In the genomic region with DNA sequence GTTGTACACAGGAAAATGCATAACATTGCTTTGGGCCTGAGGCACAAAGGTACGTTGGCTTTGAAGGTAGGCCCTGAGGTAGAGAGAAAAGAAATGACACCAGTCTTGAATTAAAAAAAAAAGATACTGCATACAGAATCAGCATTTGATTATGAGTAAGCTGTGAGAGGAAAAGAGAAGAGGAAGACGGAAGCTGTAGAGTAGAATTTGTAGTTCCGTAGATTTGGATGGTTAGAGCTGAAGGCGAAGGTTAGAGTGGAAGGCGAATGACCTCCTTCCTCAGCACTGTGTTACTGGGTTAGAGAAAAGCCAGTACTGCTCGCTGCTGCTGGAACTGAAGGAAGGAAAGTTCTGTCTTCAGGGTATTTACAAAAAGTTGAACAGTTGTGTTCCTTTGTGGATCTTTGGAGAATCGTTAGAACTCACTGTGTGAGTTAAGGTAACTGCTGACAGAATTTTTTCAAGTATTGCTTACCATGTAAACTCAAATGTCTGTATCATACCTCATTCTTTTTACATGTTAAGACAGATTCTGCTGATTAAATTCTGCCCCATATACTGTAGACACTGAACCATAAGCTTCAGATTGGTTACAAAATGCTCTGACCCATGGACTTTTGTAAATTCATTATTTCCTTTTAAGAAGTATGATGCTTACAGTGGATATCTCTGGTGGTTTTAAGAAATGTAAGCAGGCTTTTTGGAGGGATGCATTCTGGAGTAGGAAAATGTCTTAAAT, we compare ENCODE assay signal across 16 cellular contexts. TPM values are rescaled to one million over a fixed set of nuclear protein-coding genes. Genes with fewer than 3 reads are reported as not detected.
A peak's percentile ranks its signal among the peaks of the same experiment; 100 is the strongest.
DNase-seq lines count a peak whose midpoint lies in the region; ATAC-seq and TF ChIP-seq lines count a peak whose summit lies in the region.
"Had no signal": no experiment of that assay in that cellular context is flagged by ENCODE, and none has a peak within 500 bp of the region (broad histone marks: within the 10 kb centered on the region; RNA-seq: fewer than 3 reads in every experiment).

No MANE protein-coding gene starts in this region.

- intact Hi-C loops in sigmoid colon (cut with DNase I) = no loop called here

- H3K9me3 ChIP-seq in effector memory CD4-positive, alpha-beta T cell (ENCODE audit: control insufficient read depth, low read length) = no peaks in the 10 kb centered on the region
- no peaks in the 10 kb centered on the region for H3K9me3 ChIP-seq in sigmoid colon
- H3K9me3 ChIP-seq: BE2C, right atrium auricular region had no signal

- H3K27me3 Mint-ChIP-seq in stimulated activated naive CD8-positive, alpha-beta T cell treated with anti-CD3 and anti-CD28 coated beads, Interleukin-15, Interleukin-2, amounts not matched to agents 100 ng/mL and 50 ng/mL, for 24 hours = no peaks in the 10 kb centered on the region
- no peaks in the 10 kb centered on the region for H3K27me3 Mint-ChIP-seq in T-cell

- no peak for DNase-seq in stimulated activated naive CD8-positive, alpha-beta T cell treated with anti-CD3 and anti-CD28 coated beads, Interleukin-15, Interleukin-2, amounts not matched to agents 100 U/mL and 50 U/mL, for 24 hours
- no peak for DNase-seq in T-cell
- DNase-seq in effector memory CD4-positive, alpha-beta T cell = no peak
- no peak for DNase-seq in LoVo (ENCODE audit: low spot score)
- no peak for DNase-seq in NCI-H2171 treated with DMSO at 0.1 percent for 48 hours (lab: John Stamatoyannopoulos, UW)
- no peak for DNase-seq in sigmoid colon
- DNase-seq: BE2C; glutamatergic neuron; MM.1S; NCI-H2107; nucleus accumbens; stimulated activated CD4-positive, alpha-beta T cell treated with anti-CD3 and anti-CD28 coated beads, Interleukin-1b, Interleukin-23, amount 100 ng/mL, for 48 hours had no signal

- TF ChIP-seq POLR2A in sigmoid colon (IDR thresholded peaks at IDR 0.05) = no peak

- H3K4me1 ChIP-seq in effector memory CD4-positive, alpha-beta T cell (ENCODE audit: control insufficient read depth, insufficient read depth, low read length, poor library complexity, severe bottlenecking) = peaks cover 35% of the 10 kb centered on the region
- peaks cover 0 to 20% (median 13%) of the 10 kb centered on the region in 4 donors for H3K4me1 ChIP-seq in sigmoid colon
- H3K4me1 ChIP-seq: BE2C had no signal

- CTCF ChIA-PET in T-cell (lab: Charles Lee) = interaction anchor here in 1 of 2 donors (0.6 to 2.4 kb wide), 4 partner anchors 18 to 91 kb away, joined by 3 to 9 read pairs (median 6); a partner anchor contains a TSS

- WGBS in sigmoid colon, 2 donors = 72 to 88% methylated on average over 7 of the region's 7 CpGs

- POLR2A ChIA-PET in T-cell (lab: Charles Lee) = interaction anchor here in 1 of 2 donors (0.6 to 1.0 kb wide), 2 partner anchors 11 to 61 kb away, joined by 3 to 7 read pairs; no protein-coding TSS in a partner anchor

- no peaks in the 10 kb centered on the region for H3K36me3 ChIP-seq in effector memory CD4-positive, alpha-beta T cell (ENCODE audit: control insufficient read depth, insufficient read depth, low read length)
- no peaks in the 10 kb centered on the region for H3K36me3 ChIP-seq in sigmoid colon
- H3K36me3 ChIP-seq: BE2C, right atrium auricular region had no signal

- no peak for TF ChIP-seq CTCF in sigmoid colon (IDR thresholded peaks at IDR 0.05)

- no peak for TF ChIP-seq EP300 in sigmoid colon (IDR thresholded peaks at IDR 0.05)

- peak overlapping the region; percentile 41 for H3K27ac ChIP-seq in effector memory CD4-positive, alpha-beta T cell (ENCODE audit: insufficient read depth, low read length, poor library complexity, severe bottlenecking)
- no peak overlapping the region for H3K27ac ChIP-seq in sigmoid colon
- H3K27ac ChIP-seq: coronary artery, right atrium auricular region, VCaP had no signal

- H3K4me3 ChIP-seq in effector memory CD4-positive, alpha-beta T cell (ENCODE audit: insufficient read depth, low read depth, low read length, poor library complexity, severe bottlenecking) = no peak overlapping the region
- no peak overlapping the region for H3K4me3 ChIP-seq in sigmoid colon
- H3K4me3 ChIP-seq: coronary artery, right atrium auricular region had no signal

- no peaks in the 10 kb centered on the region for H3K36me3 Mint-ChIP-seq in stimulated activated naive CD8-positive, alpha-beta T cell treated with anti-CD3 and anti-CD28 coated beads, Interleukin-15, Interleukin-2, amounts not matched to agents 100 ng/mL and 50 ng/mL, for 24 hours (ENCODE audit: low read depth)
- H3K36me3 Mint-ChIP-seq in T-cell = peaks cover 3% of the 10 kb centered on the region

- H3K27me3 ChIP-seq in effector memory CD4-positive, alpha-beta T cell (replicated peaks; ENCODE audit: control insufficient read depth, insufficient read depth, low read length, poor library complexity, severe bottlenecking) = no peaks in the 10 kb centered on the region
- H3K27me3 ChIP-seq in sigmoid colon = no peaks in the 10 kb centered on the region
- H3K27me3 ChIP-seq: BE2C, right atrium auricular region had no signal

- H3K27ac Mint-ChIP-seq in stimulated activated naive CD8-positive, alpha-beta T cell treated with anti-CD3 and anti-CD28 coated beads, Interleukin-15, Interleukin-2, amounts not matched to agents 100 ng/mL and 50 ng/mL, for 24 hours = peak overlapping the region; percentile 94
- H3K27ac Mint-ChIP-seq in T-cell = peak overlapping the region in 1 of 2 donors; percentile 86

- H3K9me3 Mint-ChIP-seq in stimulated activated naive CD8-positive, alpha-beta T cell treated with anti-CD3 and anti-CD28 coated beads, Interleukin-15, Interleukin-2, amounts not matched to agents 100 ng/mL and 50 ng/mL, for 24 hours = no peaks in the 10 kb centered on the region
- H3K9me3 Mint-ChIP-seq in T-cell = no peaks in the 10 kb centered on the region

- no peak for ATAC-seq in stimulated activated naive CD8-positive, alpha-beta T cell treated with anti-CD3 and anti-CD28 coated beads, Interleukin-15, Interleukin-2, amounts not matched to agents 100 U/mL and 50 U/mL, for 24 hours
- peak; percentile 50 to 65 (median 58) for ATAC-seq in T-cell (replicated peaks in 1 of 4)

- peaks cover 33% of the 10 kb centered on the region for H3K4me1 Mint-ChIP-seq in stimulated activated naive CD8-positive, alpha-beta T cell treated with anti-CD3 and anti-CD28 coated beads, Interleukin-15, Interleukin-2, amounts not matched to agents 100 ng/mL and 50 ng/mL, for 24 hours (ENCODE audit: low read depth)
- peaks cover 31 to 57% (median 48%) of the 10 kb centered on the region in 3 donors for H3K4me1 Mint-ChIP-seq in T-cell

- peak overlapping the region; percentile 68 for H3K4me3 Mint-ChIP-seq in stimulated activated naive CD8-positive, alpha-beta T cell treated with anti-CD3 and anti-CD28 coated beads, Interleukin-15, Interleukin-2, amounts not matched to agents 100 ng/mL and 50 ng/mL, for 24 hours
- H3K4me3 Mint-ChIP-seq in T-cell = peak overlapping the region; percentile 52 to 70 (median 52)

RNA-seq across cellular contexts. Expression of a gene that starts 50.2 kb away (rescaled TPM):
- total RNA-seq in T-cell = 10 to 100 TPM in 1 of 5 donors, 1 to 10 TPM in 1, under 1 TPM in 3; 0.50 to 10.2 (median 0.76) TPM
- 1,000 to 10,000 TPM in 1 of 4 donors, 100 to 1,000 TPM in 3; 628 to 1,033 (median 813) TPM for total RNA-seq in sigmoid colon
- 10 to 100 TPM in 1 of 3 donors, 1 to 10 TPM in 2; 2.1 to 51.5 (median 4.8) TPM for polyA plus RNA-seq in sigmoid colon

Comparison
In these comparisons a context has a peak if more than half of its experiments do, and no peak if none do; other contexts are left out.
1. RNA of a gene that starts 50.2 kb away (total RNA-seq): 628 to 1,033 TPM in sigmoid colon; 0.50 to 10.2 TPM in T-cell; every median in the first group is over 10 times any median in the second.